Comparison of ENCODE assay signal across 27 cellular contexts in the genomic region with DNA sequence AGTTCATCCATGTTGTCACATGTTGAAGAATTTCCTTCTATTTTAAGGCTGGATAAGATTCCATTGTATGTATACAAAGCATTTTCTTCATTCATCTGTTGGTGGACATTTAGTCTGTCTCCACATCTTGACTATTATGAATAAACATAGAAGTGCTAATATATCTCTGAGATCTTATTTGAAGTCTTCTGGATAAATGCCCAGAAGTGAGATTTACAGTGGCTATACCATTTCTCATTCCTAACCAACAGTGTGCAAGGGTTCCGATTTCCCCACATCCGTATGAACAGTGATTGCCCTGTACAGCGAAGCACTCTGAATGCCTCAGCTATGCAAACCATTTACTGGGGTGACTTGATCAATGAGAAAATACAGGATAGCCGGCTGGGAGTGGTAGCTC.
"Had no signal": no experiment of that assay in that cellular context is flagged by ENCODE, and none has a peak within 500 bp of the region (broad histone marks: within the 10 kb centered on the region; RNA-seq: fewer than 3 reads in every experiment).

No MANE protein-coding gene starts in this region.

- H3K9me3 ChIP-seq: heart left ventricle had no signal

- DNase-seq: activated CD4-positive, alpha-beta memory T cell treated with anti-CD3 and anti-CD28 coated beads, Interleukin-2, amount 10 ng/mL, durations not matched to agents 7 days and 5 days; activated CD4-positive, alpha-beta T cell treated with anti-CD3 and anti-CD28 coated beads for 1 hour; activated CD4-positive, alpha-beta T cell treated with anti-CD3 and anti-CD28 coated beads for 4 hours; activated CD4-positive, alpha-beta T cell treated with anti-CD3 and anti-CD28 coated beads, Interleukin-2, amount 10 ng/mL, durations not matched to agents 7 days and 5 days; activated CD4-positive, alpha-beta T cell treated with anti-CD3 and anti-CD28 coated beads, Interleukin-2, amount 50 U/mL, for 4 hours; activated CD8-positive, alpha-beta memory T cell treated with anti-CD3 and anti-CD28 coated beads, Interleukin-2, amount 50 U/mL, for 48 hours; activated gamma-delta T cell; activated naive CD4-positive, alpha-beta T cell; activated naive CD4-positive, alpha-beta T cell treated with anti-CD3 and anti-CD28 coated beads, Interleukin-2, amount 10 ng/mL, durations not matched to agents 7 days and 5 days; activated naive CD8-positive, alpha-beta T cell treated with anti-CD3 and anti-CD28 coated beads, Interleukin-2, amount 10 ng/mL, durations not matched to agents 7 days and 5 days; activated T-cell treated with anti-CD3 and anti-CD28 coated beads for 4 hours; activated T-cell treated with anti-CD3 and anti-CD28 coated beads, Interleukin-2, amount 50 U/mL, for 24 hours; activated T-cell treated with anti-CD3 and anti-CD28 coated beads, Interleukin-2, amount 50 U/mL, for 72 hours; amniotic stem cell; anterior cingulate cortex; brain microvascular endothelial cell; dorsolateral prefrontal cortex; effector memory CD4-positive, alpha-beta T cell; endodermal cell; foreskin fibroblast; glutamatergic neuron; heart left ventricle; T-helper 2 cell had no signal

- H3K36me3 ChIP-seq: brain microvascular endothelial cell, heart left ventricle had no signal

- ATAC-seq: activated naive CD4-positive, alpha-beta T cell treated with anti-CD3 and anti-CD28 coated beads, Interleukin-2, amount 50 U/mL, for 72 hours; activated T-cell treated with anti-CD3 and anti-CD28 coated beads, Interleukin-2, amount 50 U/mL, for 72 hours; esophagus mucosa; heart left ventricle; WTC11 had no signal

- H3K4me3 ChIP-seq: coronary artery, dorsolateral prefrontal cortex, heart left ventricle had no signal

- H3K27me3 ChIP-seq: brain microvascular endothelial cell, dorsolateral prefrontal cortex, heart left ventricle had no signal

- H3K27ac ChIP-seq: brain microvascular endothelial cell, coronary artery, dorsolateral prefrontal cortex, heart left ventricle had no signal
